8 cellular contexts compared by ENCODE assay signal in genomic region chr19:33416307-33417215, GRCh38. TPM values are rescaled to one million over a fixed set of nuclear protein-coding genes. Genes with fewer than 3 reads are reported as not detected.
DNase-seq lines count a peak whose midpoint lies in the region; ATAC-seq, FAIRE-seq and TF ChIP-seq lines count a peak whose summit lies in the region.

No MANE protein-coding gene starts in this region.

- no peak overlapping the region for H3K27ac Mint-ChIP-seq in activated B cell treated with CpG ODN at 0.5 μM for 24 hours

- DNase-seq in AG08396 (ENCODE audit: low spot score) = peak; percentile 87
- DNase-seq in H4 (ENCODE audit: low spot score) = peak; percentile 70
- peak; percentile 13 for DNase-seq in NCI-H226
- peak; percentile 48 for DNase-seq in activated B cell treated with CpG ODN at 0.5 μM for 24 hours
- DNase-seq in bronchial epithelial cell (ENCODE audit: low read depth) = peak; percentile 59
- peak; percentile 89 for DNase-seq in left kidney (ENCODE audit: low read depth, low spot score)
- peak; percentile 46 for DNase-seq in stimulated activated CD8-positive, alpha-beta memory T cell treated with anti-CD3 and anti-CD28 coated beads, Interleukin-12 subunit alpha, Interleukin-12 subunit beta, amount 100 ng/mL, for 1 hour (ENCODE audit: low read depth)

- no peaks in the 10 kb centered on the region for H3K36me3 ChIP-seq in bronchial epithelial cell (ENCODE audit: control insufficient read depth, insufficient read depth, low read length)

- intact Hi-C loops in activated B cell treated with CpG ODN at 0.5 μM for 24 hours (cut with micrococcal nuclease) = loop anchor here (1.0 to 2.0 kb wide), 2 partner anchors 355 to 1296 kb away; no protein-coding TSS in a partner anchor

- peak; percentile 68 for FAIRE-seq in bronchial epithelial cell (lab: Jason Lieb, UNC)

- CTCF ChIA-PET in activated B cell treated with CpG ODN at 0.5 μM for 24 hours (lab: Charles Lee) = interaction anchor here (0.6 to 1.4 kb wide), 4 partner anchors 10 to 355 kb away, joined by 3 to 6 read pairs (median 3); no protein-coding TSS in a partner anchor

- H3K9me3 Mint-ChIP-seq in activated B cell treated with CpG ODN at 0.5 μM for 24 hours = no peaks in the 10 kb centered on the region

- no peaks in the 10 kb centered on the region for H3K36me3 Mint-ChIP-seq in activated B cell treated with CpG ODN at 0.5 μM for 24 hours (ENCODE audit: low read depth)

- peaks cover 5% of the 10 kb centered on the region for H3K4me1 Mint-ChIP-seq in activated B cell treated with CpG ODN at 0.5 μM for 24 hours

- ATAC-seq in activated B cell treated with CpG ODN at 0.5 μM for 24 hours (ENCODE audit: low read depth) (peak; percentile 83), HG03439 (IDR thresholded peaks at IDR 0.05; ENCODE audit: unreplicated experiment) (no peak)

- H3K27me3 Mint-ChIP-seq in activated B cell treated with CpG ODN at 0.5 μM for 24 hours = no peaks in the 10 kb centered on the region

- TF ChIP-seq CTCF in activated B cell treated with CpG ODN at 0.5 μM for 24 hours (IDR thresholded peaks at IDR 0.05) (no peak), bronchial epithelial cell (IDR thresholded peaks at IDR 0.05; ENCODE audit: insufficient read depth, low read length, severe bottlenecking) (peak; percentile 76)

- H3K4me3 Mint-ChIP-seq in activated B cell treated with CpG ODN at 0.5 μM for 24 hours = peak overlapping the region; percentile 58

- no peaks in the 10 kb centered on the region for H3K27me3 ChIP-seq in bronchial epithelial cell (ENCODE audit: control insufficient read depth, insufficient read depth, low read length)

- POLR2A ChIA-PET in activated B cell treated with CpG ODN at 0.5 μM for 24 hours (lab: Charles Lee) = interaction anchor here (0.6 to 0.7 kb wide), 2 partner anchors 44 to 221 kb away, joined by 3 read pairs; partner anchors contain the start of gene CEBPG

- H3K4me3 ChIP-seq in bronchial epithelial cell (ENCODE audit: low read depth, low read length) = no peak overlapping the region

RNA-seq across cellular contexts. Expression of gene CEBPG, which starts 43.1 kb away (rescaled TPM):
- 36.4 and 38.3 TPM in 2 replicates for total RNA-seq in H4 (2014; rRNA removed; shearing (Covaris generic))
- total RNA-seq in activated B cell treated with CpG ODN at 0.5 μM for 24 hours (30.6 and 32.0 TPM in 2 replicates), bronchial epithelial cell (124 and 128 TPM in 2 replicates)

Comparison
In these comparisons a context has a peak if more than half of its experiments do, and no peak if none do; other contexts are left out.
1. DNase-seq: peak in every context shown above with its lines; median percentile 89 in left kidney; 87 in AG08396; 70 in H4; 59 in bronchial epithelial cell; 48 in activated B cell treated with CpG ODN at 0.5 μM for 24 hours; 46 in stimulated activated CD8-positive, alpha-beta memory T cell treated with anti-CD3 and anti-CD28 coated beads, Interleukin-12 subunit alpha, Interleukin-12 subunit beta, amount 100 ng/mL, for 1 hour; 13 in NCI-H226.